In the genomic region with DNA sequence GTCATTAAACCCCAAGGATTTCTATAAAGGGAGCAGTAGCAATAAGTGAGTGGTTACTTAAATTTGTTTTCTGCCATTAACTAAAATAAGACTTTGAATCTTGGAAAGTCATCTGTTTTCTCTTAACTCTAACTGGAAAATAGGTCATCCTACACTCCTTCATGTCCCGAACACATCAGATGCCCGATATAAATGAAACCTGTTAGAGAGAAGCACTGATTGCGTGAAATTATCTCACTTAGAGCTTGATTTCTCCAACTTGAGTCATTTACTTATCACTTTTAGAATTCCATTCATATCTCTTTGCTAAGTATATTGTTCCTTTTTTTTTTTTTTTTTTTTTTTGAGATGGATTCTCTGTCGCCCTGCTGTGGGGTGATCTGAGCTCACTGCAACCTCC, we compare ENCODE assay signal across 19 cellular contexts. TPM values are rescaled to one million over a fixed set of nuclear protein-coding genes. Genes with fewer than 3 reads are reported as not detected.
DNase-seq lines count a peak whose midpoint lies in the region; ATAC-seq and TF ChIP-seq lines count a peak whose summit lies in the region.
"Had no signal": no experiment of that assay in that cellular context is flagged by ENCODE, and none has a peak within 500 bp of the region (broad histone marks: within the 10 kb centered on the region; RNA-seq: fewer than 3 reads in every experiment).

No MANE protein-coding gene starts in this region.

- no peaks in the 10 kb centered on the region for H3K9me3 ChIP-seq in CD4-positive, CD25-positive, alpha-beta regulatory T cell (ENCODE audit: control insufficient read depth in 2 of 2, low read length in 2 of 2)
- H3K9me3 ChIP-seq in endodermal cell (ENCODE audit: control insufficient read depth, low read length) = no peaks in the 10 kb centered on the region
- H3K9me3 ChIP-seq: BLaER1 had no signal

- peaks cover 37 to 75% (median 45%) of the 10 kb centered on the region in 4 donors for H3K4me1 Mint-ChIP-seq in CD4-positive, CD25-positive, alpha-beta regulatory T cell
- H3K4me1 Mint-ChIP-seq in endodermal cell = peaks cover 12% of the 10 kb centered on the region

- H3K4me3 ChIP-seq in CD4-positive, CD25-positive, alpha-beta regulatory T cell (ENCODE audit: low read depth, low read length) = no peak overlapping the region
- H3K4me3 ChIP-seq in endodermal cell (ENCODE audit: low read length) = no peak overlapping the region
- H3K4me3 ChIP-seq: BLaER1 had no signal

- H3K27ac ChIP-seq in CD4-positive, CD25-positive, alpha-beta regulatory T cell (ENCODE audit: insufficient read depth, low read length, poor library complexity, severe bottlenecking) = no peak overlapping the region
- no peak overlapping the region for H3K27ac ChIP-seq in endodermal cell (ENCODE audit: low read depth, low read length)
- H3K27ac ChIP-seq: BLaER1 had no signal

- WGBS in endodermal cell (ENCODE audit: insufficient coverage in 1 of 2, insufficient read length in 1 of 2), 2 experiments = 91 to 92% methylated on average over 3 to 4 of the region's 4 CpGs

- peak overlapping the region in 2 of 3 donors; percentile 20 to 23 for H3K27ac Mint-ChIP-seq in CD4-positive, CD25-positive, alpha-beta regulatory T cell
- H3K27ac Mint-ChIP-seq in endodermal cell = peak overlapping the region; percentile 9
- H3K27ac Mint-ChIP-seq: CD8-positive, alpha-beta T cell; HFFc6 had no signal

- peaks cover 6% of the 10 kb centered on the region for H3K4me1 ChIP-seq in CD4-positive, CD25-positive, alpha-beta regulatory T cell (ENCODE audit: control insufficient read depth, insufficient read depth, low read length, poor library complexity, severe bottlenecking)
- H3K4me1 ChIP-seq in endodermal cell (ENCODE audit: control insufficient read depth, insufficient read depth, low read length) = no peaks in the 10 kb centered on the region
- H3K4me1 ChIP-seq: BLaER1 had no signal

- peak overlapping the region in 1 of 4 donors; percentile 5 for H3K4me3 Mint-ChIP-seq in CD4-positive, CD25-positive, alpha-beta regulatory T cell
- no peak overlapping the region for H3K4me3 Mint-ChIP-seq in endodermal cell
- H3K4me3 Mint-ChIP-seq: CD8-positive, alpha-beta T cell; HFFc6 had no signal

- no peaks in the 10 kb centered on the region for H3K27me3 Mint-ChIP-seq in CD4-positive, CD25-positive, alpha-beta regulatory T cell
- H3K27me3 Mint-ChIP-seq in endodermal cell (ENCODE audit: insufficient read depth) = no peaks in the 10 kb centered on the region

- H3K27me3 ChIP-seq in CD4-positive, CD25-positive, alpha-beta regulatory T cell (ENCODE audit: control insufficient read depth, insufficient read depth, low read length) = no peaks in the 10 kb centered on the region
- H3K27me3 ChIP-seq in endodermal cell (ENCODE audit: control insufficient read depth, insufficient read depth, low read length, poor library complexity, severe bottlenecking) = no peaks in the 10 kb centered on the region
- H3K27me3 ChIP-seq: BLaER1 had no signal

- peaks cover 45% of the 10 kb centered on the region for H3K36me3 Mint-ChIP-seq in CD4-positive, CD25-positive, alpha-beta regulatory T cell
- peaks cover 38% of the 10 kb centered on the region for H3K36me3 Mint-ChIP-seq in endodermal cell (ENCODE audit: low read depth)

- peaks cover 68% of the 10 kb centered on the region for H3K36me3 ChIP-seq in CD4-positive, CD25-positive, alpha-beta regulatory T cell (ENCODE audit: control insufficient read depth, insufficient read depth, low read length)
- peaks cover 58% of the 10 kb centered on the region for H3K36me3 ChIP-seq in endodermal cell (ENCODE audit: control insufficient read depth, insufficient read depth, low read length)

- H3K9ac ChIP-seq in endodermal cell (ENCODE audit: extremely low read depth, low read length, poor library complexity, severe bottlenecking) = no peak overlapping the region
- H3K9ac ChIP-seq: BLaER1 had no signal

- DNase-seq in CD4-positive, CD25-positive, alpha-beta regulatory T cell = no peak
- peak; percentile 79 for DNase-seq in NCI-H226
- DNase-seq in endodermal cell = no peak
- DNase-seq in medulla oblongata (ENCODE audit: extremely low spot score) = peak; percentile 16
- no peak for DNase-seq in activated gamma-delta T cell treated with Interleukin-2 at 50 U/mL for 16 hours
- DNase-seq in activated T-cell treated with anti-CD3 and anti-CD28 coated beads for 4 hours = no peak
- no peak for DNase-seq in activated CD4-positive, CD25-positive, alpha-beta regulatory T cell treated with anti-CD3 and anti-CD28 coated beads, Interleukin-2, amount 50 U/mL, for 72 hours
- DNase-seq: CD8-positive, alpha-beta T cell; GDM1; H7; HFFc6; KBM-7; NCI-H1105 treated with DMSO at 0.1 percent for 48 hours; NCI-H1694; NCI-H510A; NCI-H774; SHP77 had no signal

- no peak for TF ChIP-seq CTCF in endodermal cell (conservative IDR thresholded peaks at IDR 0.05)

- peaks cover 0 to 2% (median 0%) of the 10 kb centered on the region in 7 donors for H3K9me3 Mint-ChIP-seq in CD4-positive, CD25-positive, alpha-beta regulatory T cell
- no peaks in the 10 kb centered on the region for H3K9me3 Mint-ChIP-seq in endodermal cell
- H3K9me3 Mint-ChIP-seq: CD8-positive, alpha-beta T cell; HFFc6 had no signal

- ATAC-seq in CD4-positive, CD25-positive, alpha-beta regulatory T cell (ENCODE audit: low read depth in 2 of 2) = no peak
- ATAC-seq: CD8-positive, alpha-beta T cell; HepG2 had no signal

RNA-seq across cellular contexts. Expression of a gene that starts 10.8 kb away (rescaled TPM):
- 77.1 TPM for total RNA-seq in CD4-positive, CD25-positive, alpha-beta regulatory T cell
- polyA plus RNA-seq in CD4-positive, CD25-positive, alpha-beta regulatory T cell = 10 to 100 TPM; 42.4 to 52.9 (median 45.2) TPM
- total RNA-seq in endodermal cell = 10 to 100 TPM; 47.0 to 64.8 TPM
- polyA plus RNA-seq in endodermal cell (2013, experiment 1 of 2) = 48.0 TPM
- 43.1 TPM for polyA plus RNA-seq in endodermal cell (2013, experiment 2 of 2)

Comparison
In these comparisons a context has a peak if more than half of its experiments do, and no peak if none do; other contexts are left out.
1. DNase-seq: peak in NCI-H226 (single experiment) and medulla oblongata (single experiment); none in CD4-positive, CD25-positive, alpha-beta regulatory T cell (0 of 3), endodermal cell (single experiment), activated gamma-delta T cell treated with Interleukin-2 at 50 U/mL for 16 hours (single experiment), activated T-cell treated with anti-CD3 and anti-CD28 coated beads for 4 hours (single experiment) and activated CD4-positive, CD25-positive, alpha-beta regulatory T cell treated with anti-CD3 and anti-CD28 coated beads, Interleukin-2, amount 50 U/mL, for 72 hours (single experiment).